ENCODE assay signal across 8 cellular contexts in genomic region chr3:56692520-56693433, GRCh38.
DNase-seq lines count a peak whose midpoint lies in the region; ATAC-seq and TF ChIP-seq lines count a peak whose summit lies in the region.
"Not testable (repeated sequence)": the region's sequence is repeated elsewhere in the genome, so short reads cannot be mapped to it uniquely, and the experiment has no call there.

No MANE protein-coding gene starts in this region.

- peaks cover 21 to 56% of the 10 kb centered on the region in 2 donors for H3K4me1 Mint-ChIP-seq in stimulated activated naive B cell treated with anti-CD40 and anti-IgM and Interleukin-4, amounts not matched to agents 10 μg/mL and 1 μg/mL and 100 μg/mL, for 72 hours

- peak overlapping the region in 1 of 2 experiments; percentile 52; a peak in 2 of 4 replicates for H3K4me3 ChIP-seq in DND-41 (ENCODE audit: low read depth in 1 of 2, low read length in 2 of 2)
- H3K4me3 ChIP-seq in effector memory CD4-positive, alpha-beta T cell (ENCODE audit: insufficient read depth, low read depth, low read length, poor library complexity, severe bottlenecking): peak overlapping the region; percentile 37

- peaks cover 45% of the 10 kb centered on the region for H3K4me1 ChIP-seq in DND-41 (ENCODE audit: insufficient read depth, low read length)
- H3K4me1 ChIP-seq in effector memory CD4-positive, alpha-beta T cell (ENCODE audit: control insufficient read depth, insufficient read depth, low read length, poor library complexity, severe bottlenecking): peaks cover 16% of the 10 kb centered on the region

- not testable (repeated sequence) for H3K79me2 ChIP-seq in DND-41 (ENCODE audit: insufficient read depth, low read length)

- not testable (repeated sequence) for H3K27me3 ChIP-seq in DND-41 (ENCODE audit: insufficient read depth, low read length, poor library complexity); effector memory CD4-positive, alpha-beta T cell (replicated peaks; ENCODE audit: control insufficient read depth, insufficient read depth, low read length, poor library complexity, severe bottlenecking)

- ATAC-seq in DND-41 (ENCODE audit: insufficient read depth, low read depth) (peak; percentile 94), GM19043 (IDR thresholded peaks at IDR 0.05; ENCODE audit: low read depth, unreplicated experiment) (peak; percentile 84), GM21737 (IDR thresholded peaks at IDR 0.05; ENCODE audit: unreplicated experiment) (peak; percentile 74), HG03175 (IDR thresholded peaks at IDR 0.05; ENCODE audit: unreplicated experiment) (peak; percentile 66)
- ATAC-seq in stimulated activated naive B cell treated with anti-CD40 and anti-IgM and Interleukin-4, amounts not matched to agents 10 μg/mL and 1 μg/mL and 100 μg/mL, for 72 hours (replicated peaks): peak; percentile 57 to 64

- peak overlapping the region; percentile 84 for H3K27ac ChIP-seq in DND-41 (ENCODE audit: low read length)
- not testable (repeated sequence) for H3K27ac ChIP-seq in effector memory CD4-positive, alpha-beta T cell (ENCODE audit: insufficient read depth, low read length, poor library complexity, severe bottlenecking)

- H3K27me3 Mint-ChIP-seq in stimulated activated naive B cell treated with anti-CD40 and anti-IgM and Interleukin-4, amounts not matched to agents 10 μg/mL and 1 μg/mL and 100 μg/mL, for 72 hours: not testable (repeated sequence)

- TF ChIP-seq CTCF in DND-41 (IDR thresholded peaks at IDR 0.05; ENCODE audit: borderline replicate concordance, extremely low read depth, low read length, poor library complexity, severe bottlenecking): not testable (repeated sequence)

- peak overlapping the region; percentile 53 for H3K9ac ChIP-seq in DND-41 (ENCODE audit: low read depth, low read length)

- not testable (repeated sequence) for H3K36me3 Mint-ChIP-seq in stimulated activated naive B cell treated with anti-CD40 and anti-IgM and Interleukin-4, amounts not matched to agents 10 μg/mL and 1 μg/mL and 100 μg/mL, for 72 hours

- not testable (repeated sequence) for H4K20me1 ChIP-seq in DND-41 (ENCODE audit: insufficient read depth, low read length)

- H3K9me3 ChIP-seq in DND-41 (ENCODE audit: insufficient read depth, low read length, severe bottlenecking); effector memory CD4-positive, alpha-beta T cell (ENCODE audit: control insufficient read depth, low read length): not testable (repeated sequence)

- H3K4me3 Mint-ChIP-seq in stimulated activated naive B cell treated with anti-CD40 and anti-IgM and Interleukin-4, amounts not matched to agents 10 μg/mL and 1 μg/mL and 100 μg/mL, for 72 hours: peak overlapping the region; percentile 17 to 19

- not testable (repeated sequence) for H3K27ac Mint-ChIP-seq in stimulated activated naive B cell treated with anti-CD40 and anti-IgM and Interleukin-4, amounts not matched to agents 10 μg/mL and 1 μg/mL and 100 μg/mL, for 72 hours

- H3K9me3 Mint-ChIP-seq in stimulated activated naive B cell treated with anti-CD40 and anti-IgM and Interleukin-4, amounts not matched to agents 10 μg/mL and 1 μg/mL and 100 μg/mL, for 72 hours: not testable (repeated sequence)

- not testable (repeated sequence) for H2AFZ ChIP-seq in DND-41 (ENCODE audit: low read depth, low read length)

- DNase-seq in DND-41: peak; percentile 70
- peak; percentile 38 for DNase-seq in NOMO-1 treated with DMSO at 0.1 percent for 48 hours (lab: John Stamatoyannopoulos, UW; ENCODE audit: unreplicated experiment)
- DNase-seq in activated T-cell treated with anti-CD3 and anti-CD28 coated beads for 24 hours (ENCODE audit: low read depth): peak; percentile 17
- not testable (repeated sequence) for DNase-seq in effector memory CD4-positive, alpha-beta T cell; stimulated activated naive B cell treated with anti-CD40 and anti-IgM and Interleukin-4, amounts not matched to agents 10 μg/mL and 1 μg/mL and 100 μg/mL, for 72 hours

- peak overlapping the region; percentile 66 for H3K4me2 ChIP-seq in DND-41 (ENCODE audit: insufficient read depth, low read length)

- H3K36me3 ChIP-seq in DND-41 (ENCODE audit: insufficient read depth, low read length); effector memory CD4-positive, alpha-beta T cell (ENCODE audit: control insufficient read depth, insufficient read depth, low read length): not testable (repeated sequence)
